13 cellular contexts compared by ENCODE assay signal in genomic region chr2:172970660-172971059, GRCh38.
DNase-seq lines count a peak whose midpoint lies in the region; ATAC-seq and TF ChIP-seq lines count a peak whose summit lies in the region.
"Had no signal": no experiment of that assay in that cellular context is flagged by ENCODE, and none has a peak within 500 bp of the region (broad histone marks: within the 10 kb centered on the region; RNA-seq: fewer than 3 reads in every experiment).

No MANE protein-coding gene starts in this region.

- POLR2A ChIA-PET in CD4-positive, alpha-beta T cell (lab: Charles Lee) = interaction anchor here (0.7 to 1.1 kb wide), 2 partner anchors 28 to 29 kb away, joined by 3 to 4 read pairs; no protein-coding TSS in a partner anchor

- TF ChIP-seq CTCF in CD4-positive, alpha-beta T cell (IDR thresholded peaks at IDR 0.05) = no peak
- no peak for TF ChIP-seq CTCF in osteocyte (IDR thresholded peaks at IDR 0.05)

- H3K27ac ChIP-seq in CD4-positive, alpha-beta T cell (ENCODE audit: low read depth, low read length) = no peak overlapping the region

- DNase-seq in CD4-positive, alpha-beta T cell = peak in 9 of 10 experiments; percentile 5 to 54 (median 28)
- DNase-seq in RPMI7951 (ENCODE audit: low read depth) (peak; percentile 43), osteocyte (ENCODE audit: extremely low spot score, unreplicated experiment) (no peak), SKM-1 treated with dmso at 0.1 percent for 144 hours (lab: John Stamatoyannopoulos, UW; ENCODE audit: unreplicated experiment) (no peak)
- DNase-seq: activated CD8-positive, alpha-beta memory T cell treated with anti-CD3 and anti-CD28 coated beads, Interleukin-2, amount 10 ng/mL, durations not matched to agents 7 days and 5 days; KBM-7; NCI-H2081 had no signal

- CTCF ChIA-PET in CD4-positive, alpha-beta T cell (lab: Charles Lee) = no interaction called here

- H3K9me3 Mint-ChIP-seq in CD4-positive, alpha-beta T cell = no peaks in the 10 kb centered on the region
- no peaks in the 10 kb centered on the region for H3K9me3 Mint-ChIP-seq in activated T-helper 17 cell treated with anti-CD3 and anti-CD28 coated beads, Interleukin-2, amount 50 U/mL, for 72 hours
- H3K9me3 Mint-ChIP-seq in osteocyte (ENCODE audit: unreplicated experiment) = no peaks in the 10 kb centered on the region
- H3K9me3 Mint-ChIP-seq: nephron; T-helper 1 cell treated with Interleukin-12 subunit alpha and Interleukin-12 subunit beta and Interleukin-4 antibody, amounts not matched to agents 30 μg/mL and 1 μg/mL, for 36 hours had no signal

- H3K27me3 ChIP-seq in CD4-positive, alpha-beta T cell (ENCODE audit: control insufficient read depth, insufficient read depth, low read length) = no peaks in the 10 kb centered on the region

- intact Hi-C loops in CD4-positive, alpha-beta T cell (cut with DNase I, micrococcal nuclease) = no loop called here

- peak; percentile 95 for ATAC-seq in CD4-positive, alpha-beta T cell (ENCODE audit: poor library complexity)
- peak; percentile 79 for ATAC-seq in activated T-helper 17 cell treated with anti-CD3 and anti-CD28 coated beads, Interleukin-2, amount 50 U/mL, for 72 hours (replicated peaks)
- ATAC-seq in GM21515 (IDR thresholded peaks at IDR 0.05; ENCODE audit: unreplicated experiment) (no peak), GM18867 (IDR thresholded peaks at IDR 0.05; ENCODE audit: unreplicated experiment) (no peak), GM18511 (IDR thresholded peaks at IDR 0.05; ENCODE audit: unreplicated experiment) (no peak)
- ATAC-seq: activated CD8-positive, alpha-beta memory T cell treated with anti-CD3 and anti-CD28 coated beads, Interleukin-2, amount 10 ng/mL, durations not matched to agents 7 days and 5 days had no signal

- no peaks in the 10 kb centered on the region for H3K27me3 Mint-ChIP-seq in CD4-positive, alpha-beta T cell
- H3K27me3 Mint-ChIP-seq in activated T-helper 17 cell treated with anti-CD3 and anti-CD28 coated beads, Interleukin-2, amount 50 U/mL, for 72 hours = peaks cover 24% of the 10 kb centered on the region
- peaks cover 3% of the 10 kb centered on the region for H3K27me3 Mint-ChIP-seq in osteocyte (ENCODE audit: unreplicated experiment)

- peaks cover 29% of the 10 kb centered on the region for H3K4me1 Mint-ChIP-seq in CD4-positive, alpha-beta T cell (ENCODE audit: low read depth)
- no peaks in the 10 kb centered on the region for H3K4me1 Mint-ChIP-seq in activated T-helper 17 cell treated with anti-CD3 and anti-CD28 coated beads, Interleukin-2, amount 50 U/mL, for 72 hours
- H3K4me1 Mint-ChIP-seq in osteocyte (ENCODE audit: unreplicated experiment) = peaks cover 61% of the 10 kb centered on the region

- no peaks in the 10 kb centered on the region for H3K36me3 Mint-ChIP-seq in CD4-positive, alpha-beta T cell (ENCODE audit: low read depth)
- no peaks in the 10 kb centered on the region for H3K36me3 Mint-ChIP-seq in activated T-helper 17 cell treated with anti-CD3 and anti-CD28 coated beads, Interleukin-2, amount 50 U/mL, for 72 hours (ENCODE audit: low read depth)
- H3K36me3 Mint-ChIP-seq in osteocyte (ENCODE audit: unreplicated experiment) = no peaks in the 10 kb centered on the region
- H3K36me3 Mint-ChIP-seq: activated CD8-positive, alpha-beta memory T cell treated with anti-CD3 and anti-CD28 coated beads, Interleukin-2, amount 10 ng/mL, durations not matched to agents 7 days and 5 days had no signal

- H3K4me3 Mint-ChIP-seq in CD4-positive, alpha-beta T cell = no peak overlapping the region
- no peak overlapping the region for H3K4me3 Mint-ChIP-seq in activated T-helper 17 cell treated with anti-CD3 and anti-CD28 coated beads, Interleukin-2, amount 50 U/mL, for 72 hours
- H3K4me3 Mint-ChIP-seq in osteocyte (ENCODE audit: unreplicated experiment) = peak overlapping the region; percentile 4
- H3K4me3 Mint-ChIP-seq: activated CD8-positive, alpha-beta memory T cell treated with anti-CD3 and anti-CD28 coated beads, Interleukin-2, amount 10 ng/mL, durations not matched to agents 7 days and 5 days; nephron; T-helper 1 cell treated with Interleukin-12 subunit alpha and Interleukin-12 subunit beta and Interleukin-4 antibody, amounts not matched to agents 30 μg/mL and 1 μg/mL, for 36 hours had no signal

- H3K9me3 ChIP-seq in CD4-positive, alpha-beta T cell (ENCODE audit: control insufficient read depth, low read length) = no peaks in the 10 kb centered on the region

- peak overlapping the region; percentile 74 for H3K27ac Mint-ChIP-seq in CD4-positive, alpha-beta T cell
- H3K27ac Mint-ChIP-seq in activated T-helper 17 cell treated with anti-CD3 and anti-CD28 coated beads, Interleukin-2, amount 50 U/mL, for 72 hours = peak overlapping the region; percentile 2
- H3K27ac Mint-ChIP-seq in osteocyte (ENCODE audit: unreplicated experiment) = peak overlapping the region; percentile 46
- H3K27ac Mint-ChIP-seq: activated CD8-positive, alpha-beta memory T cell treated with anti-CD3 and anti-CD28 coated beads, Interleukin-2, amount 10 ng/mL, durations not matched to agents 7 days and 5 days; nephron; T-helper 1 cell treated with Interleukin-12 subunit alpha and Interleukin-12 subunit beta and Interleukin-4 antibody, amounts not matched to agents 30 μg/mL and 1 μg/mL, for 36 hours had no signal

Comparison
In these comparisons a context has a peak if more than half of its experiments do, and no peak if none do; other contexts are left out.
1. ATAC-seq: peak in CD4-positive, alpha-beta T cell (single experiment) and activated T-helper 17 cell treated with anti-CD3 and anti-CD28 coated beads, Interleukin-2, amount 50 U/mL, for 72 hours (single experiment); none in GM21515 (single experiment), GM18867 (single experiment) and GM18511 (single experiment).
2. DNase-seq: peak in CD4-positive, alpha-beta T cell (9 of 10) and RPMI7951 (single experiment); none in osteocyte (single experiment) and SKM-1 treated with dmso at 0.1 percent for 144 hours (single experiment).
3. H3K27ac Mint-ChIP-seq: peak in every context shown above with its lines; median percentile 74 in CD4-positive, alpha-beta T cell; 46 in osteocyte; 2 in activated T-helper 17 cell treated with anti-CD3 and anti-CD28 coated beads, Interleukin-2, amount 50 U/mL, for 72 hours.